ENCODE assay signal across 8 cellular contexts in the genomic region with DNA sequence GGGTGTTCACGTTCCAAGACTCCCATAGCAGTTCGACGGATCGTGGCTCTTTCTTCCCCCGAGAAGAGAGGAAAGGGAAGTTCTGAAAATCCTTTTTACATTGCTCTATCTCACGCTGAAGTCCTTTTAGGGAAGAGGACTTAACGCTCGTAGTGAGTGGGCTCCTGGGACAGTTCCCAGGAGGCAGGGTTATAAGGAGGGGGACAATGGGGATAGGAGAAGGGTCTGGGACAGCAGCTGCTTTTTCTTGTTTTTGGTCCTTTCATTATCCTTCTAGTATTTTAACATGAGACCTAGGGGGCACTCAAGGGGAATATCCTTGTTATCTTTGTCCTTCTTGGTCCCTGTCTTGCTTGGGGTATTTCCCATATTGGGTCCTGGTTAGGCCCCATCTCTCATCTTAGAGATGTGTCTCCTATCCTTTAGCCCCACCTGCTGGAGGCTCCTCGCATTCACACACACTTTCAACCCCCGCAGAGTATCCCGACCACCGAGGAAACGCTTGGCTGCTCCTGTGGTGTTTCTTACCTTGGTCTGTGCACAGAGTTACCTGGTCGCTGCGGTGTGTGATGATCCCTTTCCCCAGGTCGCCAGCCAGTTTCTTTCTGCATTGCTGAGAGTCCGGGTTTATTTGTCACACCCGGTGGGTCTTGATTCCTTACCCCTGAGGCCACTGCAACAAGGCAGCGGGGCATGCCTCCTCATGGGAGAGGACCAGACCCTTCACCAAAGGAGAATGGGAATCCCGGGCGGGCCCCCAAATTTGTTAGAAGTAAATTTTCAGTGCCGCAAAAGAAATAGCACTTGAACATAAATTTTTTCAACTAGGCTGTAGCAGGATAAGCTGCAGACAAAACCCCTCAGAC. TPM values are rescaled to one million over a fixed set of nuclear protein-coding genes. Genes with fewer than 3 reads are reported as not detected.
DNase-seq lines count a peak whose midpoint lies in the region; ATAC-seq and TF ChIP-seq lines count a peak whose summit lies in the region.

No MANE protein-coding gene starts in this region.

- peak overlapping the region in 1 of 7 donors; percentile 25 for H3K27ac Mint-ChIP-seq in CD4-positive, alpha-beta memory T cell
- no peak overlapping the region for H3K27ac Mint-ChIP-seq in activated T-cell treated with anti-CD3 and anti-CD28 coated beads, Interleukin-2, amount 50 U/mL, for 24 hours

- TF ChIP-seq EP300 in tibial nerve (IDR thresholded peaks at IDR 0.05) = no peak

- H3K4me3 ChIP-seq in CD4-positive, alpha-beta memory T cell (ENCODE audit: low read length in 2 of 2) = no peak overlapping the region
- H3K4me3 ChIP-seq in PC-3 (ENCODE audit: low read length) (no peak overlapping the region), tibial nerve (no peak overlapping the region)

- H3K27me3 Mint-ChIP-seq in CD4-positive, alpha-beta memory T cell = no peaks in the 10 kb centered on the region
- no peaks in the 10 kb centered on the region for H3K27me3 Mint-ChIP-seq in activated T-cell treated with anti-CD3 and anti-CD28 coated beads, Interleukin-2, amount 50 U/mL, for 24 hours

- H4K20me1 ChIP-seq in PC-3 (ENCODE audit: low read length) = no peaks in the 10 kb centered on the region

- H3K4me1 Mint-ChIP-seq in CD4-positive, alpha-beta memory T cell = no peaks in the 10 kb centered on the region
- H3K4me1 Mint-ChIP-seq in activated T-cell treated with anti-CD3 and anti-CD28 coated beads, Interleukin-2, amount 50 U/mL, for 24 hours (ENCODE audit: low read depth) = no peaks in the 10 kb centered on the region

- no peaks in the 10 kb centered on the region for H3K79me2 ChIP-seq in PC-3 (ENCODE audit: low read length)

- peak; percentile 27 to 49 (median 37) for DNase-seq in CD4-positive, alpha-beta memory T cell
- peak; percentile 81 for DNase-seq in PC-3
- DNase-seq in activated T-cell treated with anti-CD3 and anti-CD28 coated beads, Interleukin-2, amount 50 U/mL, for 24 hours = peak; percentile 63
- DNase-seq in fibroblast of the conjunctiva (ENCODE audit: low read depth) = peak; percentile 44
- peak; percentile 67 for DNase-seq in omental fat pad (ENCODE audit: low spot score)
- peak; percentile 38 to 77 for DNase-seq in tibial nerve (ENCODE audit: low spot score in 2 of 2)

- TF ChIP-seq POLR2A in tibial nerve (IDR thresholded peaks at IDR 0.05) = no peak

- H3K9me2 ChIP-seq in PC-3 (replicated peaks; ENCODE audit: low read length) = no peaks in the 10 kb centered on the region

- POLR2A ChIA-PET in CD4-positive, alpha-beta memory T cell (lab: Charles Lee; ENCODE audit: partially characterized antibody) = no interaction called here
- POLR2A ChIA-PET in PC-3 (lab: Charles Lee; ENCODE audit: unreplicated experiment) = interaction anchor here (0.7 kb wide), 1 partner anchor 44 kb away, joined by 5 read pairs; no protein-coding TSS in a partner anchor

- H3K9me3 ChIP-seq in CD4-positive, alpha-beta memory T cell (ENCODE audit: control insufficient read depth in 1 of 2, low read length in 2 of 2) = no peaks in the 10 kb centered on the region
- H3K9me3 ChIP-seq in PC-3 (ENCODE audit: low read length) (no peaks in the 10 kb centered on the region), tibial nerve (no peaks in the 10 kb centered on the region)

- BruUV-seq in PC-3 (replicated peaks; lab: Mats Ljungman, UMichigan) = no TSS peak

- no peaks in the 10 kb centered on the region for H3K27me3 ChIP-seq in CD4-positive, alpha-beta memory T cell (ENCODE audit: insufficient read depth, low read length)
- H3K27me3 ChIP-seq in PC-3 (ENCODE audit: low read length) (no peaks in the 10 kb centered on the region), tibial nerve (no peaks in the 10 kb centered on the region)

- no peak overlapping the region for H3K9ac ChIP-seq in PC-3 (ENCODE audit: low read length)

- no peak overlapping the region for H3K4me3 Mint-ChIP-seq in CD4-positive, alpha-beta memory T cell
- no peak overlapping the region for H3K4me3 Mint-ChIP-seq in activated T-cell treated with anti-CD3 and anti-CD28 coated beads, Interleukin-2, amount 50 U/mL, for 24 hours

- H3F3A ChIP-seq in PC-3 (ENCODE audit: low read length, unreplicated experiment) = no peaks in the 10 kb centered on the region

- H3K4me1 ChIP-seq in CD4-positive, alpha-beta memory T cell (ENCODE audit: insufficient read depth, low read length) = no peaks in the 10 kb centered on the region
- H3K4me1 ChIP-seq in PC-3 (ENCODE audit: insufficient read depth, low read length) (no peaks in the 10 kb centered on the region), tibial nerve (peaks cover 0 to 13% (median under 1%) of the 10 kb centered on the region in 4 donors)

- H3K9me3 Mint-ChIP-seq in CD4-positive, alpha-beta memory T cell = no peaks in the 10 kb centered on the region
- no peaks in the 10 kb centered on the region for H3K9me3 Mint-ChIP-seq in activated T-cell treated with anti-CD3 and anti-CD28 coated beads, Interleukin-2, amount 50 U/mL, for 24 hours

- TF ChIP-seq CTCF in PC-3 (conservative IDR thresholded peaks at IDR 0.05; ENCODE audit: low read depth, low read length) (peak; percentile 94), omental fat pad (IDR thresholded peaks at IDR 0.05) (peak in 2 of 3 donors; percentile 21 to 68), tibial nerve (IDR thresholded peaks at IDR 0.05) (peak; percentile 60 to 75 (median 72))

- H3K36me3 ChIP-seq in CD4-positive, alpha-beta memory T cell (ENCODE audit: insufficient read depth, low read length) = no peaks in the 10 kb centered on the region
- no peaks in the 10 kb centered on the region for H3K36me3 ChIP-seq in PC-3 (ENCODE audit: low read depth, low read length)
- peaks cover 0 to 18% (median 0%) of the 10 kb centered on the region in 3 donors for H3K36me3 ChIP-seq in tibial nerve

- CTCF ChIA-PET in CD4-positive, alpha-beta memory T cell (lab: Charles Lee; ENCODE audit: partially characterized antibody) = interaction anchor here (0.9 kb wide), 1 partner anchor 743 kb away, joined by 5 read pairs; no protein-coding TSS in a partner anchor
- CTCF ChIA-PET in PC-3 (lab: Charles Lee) = no interaction called here

- no peaks in the 10 kb centered on the region for H3K36me3 Mint-ChIP-seq in CD4-positive, alpha-beta memory T cell
- H3K36me3 Mint-ChIP-seq in activated T-cell treated with anti-CD3 and anti-CD28 coated beads, Interleukin-2, amount 50 U/mL, for 24 hours (ENCODE audit: low read depth) = no peaks in the 10 kb centered on the region

- no peak overlapping the region for H3K4me2 ChIP-seq in PC-3 (ENCODE audit: low read length)

- H2AFZ ChIP-seq in PC-3 (ENCODE audit: low read length) = no peak overlapping the region

- WGBS in tibial nerve, 2 donors = 58 to 60% methylated on average over 22 of the region's 22 CpGs

- intact Hi-C loops in CD4-positive, alpha-beta memory T cell (cut with micrococcal nuclease) = loop anchor here (1.0 to 10.0 kb wide), 4 partner anchors 57 to 1599 kb away; partner anchors contain the start of gene KIF26B
- intact Hi-C loops in PC-3 (cut with micrococcal nuclease) = loop anchor here (1.0 to 10.0 kb wide), 4 partner anchors 65 to 257 kb away; partner anchors contain the start of genes CNST and TFB2M

- no peak overlapping the region for H3K27ac ChIP-seq in CD4-positive, alpha-beta memory T cell (ENCODE audit: low read depth, low read length)
- H3K27ac ChIP-seq in PC-3 (ENCODE audit: low read length) = no peak overlapping the region
- H3K27ac ChIP-seq in tibial nerve = peak overlapping the region in 1 of 4 donors; percentile 32

- ATAC-seq in GM19324 (IDR thresholded peaks at IDR 0.05; ENCODE audit: low FRiP score, unreplicated experiment) (peak; percentile 80), HG03469 (IDR thresholded peaks at IDR 0.05; ENCODE audit: unreplicated experiment) (peak; percentile 60), PC-3 (peak; percentile 95), omental fat pad (ENCODE audit: low FRiP score) (peak; percentile 91)

RNA-seq across cellular contexts. Expression of gene SCCPDH, which starts 29.7 kb away (rescaled TPM):
- 1 to 10 TPM; 2.4 to 3.0 TPM for total RNA-seq in CD4-positive, alpha-beta memory T cell
- 1 to 10 TPM; 3.4 to 4.8 TPM for polyA plus RNA-seq in CD4-positive, alpha-beta memory T cell
- total RNA-seq in PC-3 (2014; rRNA removed) (46.1 and 50.8 TPM in 2 replicates), omental fat pad (10 to 100 TPM; 18.6 to 50.5 (median 25.0) TPM), tibial nerve (100 to 1,000 TPM in 1 of 4 donors, 10 to 100 TPM in 3; 61.2 to 109 (median 74.6) TPM)

Comparison
In these comparisons a context has a peak if more than half of its experiments do, and no peak if none do; other contexts are left out.
1. RNA of gene SCCPDH, which starts 29.7 kb away (total RNA-seq): 61.2 to 109 TPM in tibial nerve, 46.1 to 50.8 TPM in PC-3 and 18.6 to 50.5 TPM in omental fat pad; 2.4 to 3.0 TPM in CD4-positive, alpha-beta memory T cell; every median in the first group is over 4 times any median in the second.
2. Peak in every context shown above with its lines, with median percentiles within 50 percentile points of each other: DNase-seq, ATAC-seq and CTCF ChIP-seq.